ENCODE assay signal across 21 cellular contexts in the genomic region with DNA sequence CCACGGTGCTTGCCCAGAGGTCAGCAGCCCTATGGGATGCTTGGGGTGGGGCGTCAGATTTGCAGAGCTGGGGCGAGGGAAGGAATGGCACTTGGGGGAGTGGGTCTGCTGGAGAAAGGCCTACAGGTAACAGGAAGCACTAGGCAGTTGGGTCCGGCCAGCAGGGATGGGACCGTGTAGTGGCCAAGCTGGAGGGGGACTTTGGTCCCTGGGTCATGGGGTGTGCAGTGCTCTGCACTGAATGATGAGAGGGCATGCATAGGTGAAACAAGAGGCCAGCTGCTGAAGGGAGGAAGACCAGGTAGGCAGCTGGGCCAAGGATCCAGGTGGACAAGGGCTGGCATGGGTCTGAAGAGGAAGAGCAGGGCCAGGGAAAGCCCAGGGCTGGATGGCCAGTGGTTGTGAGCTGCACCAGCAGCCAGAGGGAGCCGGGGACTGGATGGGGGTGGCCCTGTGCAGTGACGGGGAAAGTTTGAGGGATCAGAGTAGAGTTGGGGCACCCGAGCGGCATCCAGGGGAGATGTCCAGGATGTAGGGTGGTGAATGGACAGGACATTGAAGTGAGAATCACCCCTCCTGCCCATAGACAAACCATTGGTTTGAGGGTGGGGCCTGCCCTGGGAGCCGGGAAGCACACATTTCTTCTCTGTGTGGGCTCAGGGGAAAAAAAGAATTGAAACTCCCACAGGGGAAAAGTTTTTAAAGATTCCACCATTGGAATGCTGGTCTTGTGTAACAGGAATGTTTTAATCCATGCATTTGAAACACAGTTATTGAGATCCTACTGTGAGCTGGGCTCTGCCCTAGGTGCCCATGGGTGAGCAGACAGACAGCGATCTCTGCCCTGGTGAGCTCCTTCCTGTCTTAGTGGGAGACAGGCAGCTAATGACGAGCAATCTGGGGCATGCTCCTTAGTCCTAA. TPM values are rescaled to one million over a fixed set of nuclear protein-coding genes. Genes with fewer than 3 reads are reported as not detected.
DNase-seq lines count a peak whose midpoint lies in the region; ATAC-seq, FAIRE-seq and TF ChIP-seq lines count a peak whose summit lies in the region.
"Had no signal": no experiment of that assay in that cellular context is flagged by ENCODE, and none has a peak within 500 bp of the region (broad histone marks: within the 10 kb centered on the region; RNA-seq: fewer than 3 reads in every experiment).

No MANE protein-coding gene starts in this region.

- H3K4me1 ChIP-seq in mammary epithelial cell (ENCODE audit: insufficient read depth, low read length) (peaks cover 16% of the 10 kb centered on the region), K562 (replicated peaks in 1 of 2; ENCODE audit: control insufficient read depth in 2 of 2, insufficient read depth in 2 of 2, low read length in 2 of 2) (peaks cover 11 to 31% of the 10 kb centered on the region in 2 experiments; a peak in 4 of 5 replicates), body of pancreas (peaks cover 45% of the 10 kb centered on the region)

- no peak for TF ChIP-seq EP300 in K562 (IDR thresholded peaks at IDR 0.05; ENCODE audit: low read length)

- no peak overlapping the region for H3K4me3 Mint-ChIP-seq in MCF 10A (ENCODE audit: unreplicated experiment)
- H3K4me3 Mint-ChIP-seq: activated CD4-positive, alpha-beta T cell treated with anti-CD3 and anti-CD28 coated beads, Interleukin-2, amount 10 ng/mL, durations not matched to agents 7 days and 5 days; activated naive CD4-positive, alpha-beta T cell treated with anti-CD3 and anti-CD28 coated beads for 36 hours; naive thymus-derived CD4-positive, alpha-beta T cell had no signal

- H3K9me3 ChIP-seq in mammary epithelial cell (replicated peaks; ENCODE audit: insufficient read depth, low read length) (no peaks in the 10 kb centered on the region), K562 (replicated peaks; ENCODE audit: control insufficient read depth, insufficient read depth, low read depth, low read length) (no peaks in the 10 kb centered on the region), body of pancreas (no peaks in the 10 kb centered on the region)
- H3K9me3 ChIP-seq: esophagus squamous epithelium, thoracic aorta had no signal

- no peak overlapping the region for H3K27ac ChIP-seq in mammary epithelial cell (ENCODE audit: insufficient read depth, low read depth, low read length)
- H3K27ac ChIP-seq in K562 (ENCODE audit: extremely low read depth, low read depth, low read length) = no peak overlapping the region
- H3K27ac ChIP-seq in body of pancreas = peak overlapping the region in 1 of 4 donors; percentile 21
- H3K27ac ChIP-seq: esophagus squamous epithelium, HL-60, thoracic aorta had no signal

- no peak for TF ChIP-seq RAD21 in K562 (CRISPR knock-in tag; conservative IDR thresholded peaks at IDR 0.05 in 1 of 2, IDR thresholded peaks at IDR 0.05 in 1 of 2)

- H3K4me3 ChIP-seq in mammary epithelial cell (replicated peaks in 1 of 3; ENCODE audit: insufficient read depth in 1 of 3, low read depth in 2 of 3, low read length in 3 of 3) (no peak overlapping the region), K562 (no peak overlapping the region), body of pancreas (no peak overlapping the region)
- H3K4me3 ChIP-seq: esophagus squamous epithelium, lung, thoracic aorta had no signal

- TF ChIP-seq POLR2A in K562 (conservative IDR thresholded peaks at IDR 0.05) (0 out of 2 replicates have a peak, but pooled peaks have one; percentile 21), body of pancreas (IDR thresholded peaks at IDR 0.05) (no peak)

- H2AFZ ChIP-seq in mammary epithelial cell (ENCODE audit: low read depth, low read length) = no peak overlapping the region
- H2AFZ ChIP-seq in K562 (ENCODE audit: low read depth, low read length) = no peak overlapping the region

- no peaks in the 10 kb centered on the region for H3K27me3 ChIP-seq in mammary epithelial cell (ENCODE audit: insufficient read depth, low read length)
- H3K27me3 ChIP-seq in K562 (ENCODE audit: control insufficient read depth in 2 of 2, insufficient read depth in 2 of 2, low read length in 2 of 2) = no peaks in the 10 kb centered on the region
- no peaks in the 10 kb centered on the region for H3K27me3 ChIP-seq in body of pancreas
- H3K27me3 ChIP-seq: esophagus squamous epithelium had no signal

- no peaks in the 10 kb centered on the region for H4K20me1 ChIP-seq in mammary epithelial cell (ENCODE audit: insufficient read depth, low read length)
- peaks cover 11% of the 10 kb centered on the region; the same call in 1 of the 2 replicates for H4K20me1 ChIP-seq in K562 (replicated peaks; ENCODE audit: control insufficient read depth, insufficient read depth, low read length)

- H3K79me2 ChIP-seq in mammary epithelial cell (ENCODE audit: insufficient read depth, low read length) (peaks cover 97% of the 10 kb centered on the region), K562 (ENCODE audit: control insufficient read depth, insufficient read depth, low read length) (peaks cover 32% of the 10 kb centered on the region)

- no peaks in the 10 kb centered on the region for H3K27me3 Mint-ChIP-seq in MCF 10A (ENCODE audit: insufficient read depth, unreplicated experiment)
- H3K27me3 Mint-ChIP-seq: activated CD4-positive, alpha-beta T cell treated with anti-CD3 and anti-CD28 coated beads, Interleukin-2, amount 10 ng/mL, durations not matched to agents 7 days and 5 days; naive thymus-derived CD4-positive, alpha-beta T cell had no signal

- CTCF ChIA-PET in MCF 10A (lab: Yijun Ruan, JAX) (interaction anchor here (0.6 to 0.7 kb wide), 3 partner anchors 22 to 1109 kb away, joined by 3 read pairs; no protein-coding TSS in a partner anchor), mammary epithelial cell (lab: Charles Lee; ENCODE audit: low non-redundant PET) (interaction anchor here (0.6 kb wide), 1 partner anchor 213 kb away, joined by 3 read pairs; no protein-coding TSS in a partner anchor), K562 (lab: Yijun Ruan, JAX; ENCODE audit: low intra/inter-chr PET ratio) (no interaction called here)

- dilution Hi-C loops in mammary epithelial cell (cut with HindIII; ENCODE audit: low sequenced_read_pairs) = no loop called here

- no peak for FAIRE-seq in K562 (lab: Jason Lieb, UNC)
- FAIRE-seq: A204.1 had no signal

- H3K9me3 Mint-ChIP-seq in MCF 10A (ENCODE audit: unreplicated experiment) = no peaks in the 10 kb centered on the region
- H3K9me3 Mint-ChIP-seq: activated CD4-positive, alpha-beta T cell treated with anti-CD3 and anti-CD28 coated beads, Interleukin-2, amount 10 ng/mL, durations not matched to agents 7 days and 5 days; activated naive CD4-positive, alpha-beta T cell treated with anti-CD3 and anti-CD28 coated beads for 36 hours; naive thymus-derived CD4-positive, alpha-beta T cell had no signal

- peaks cover 22% of the 10 kb centered on the region for H3K36me3 Mint-ChIP-seq in MCF 10A (ENCODE audit: insufficient read depth, unreplicated experiment)

- H3K4me2 ChIP-seq in mammary epithelial cell (ENCODE audit: insufficient read depth, low read depth, low read length) = no peak overlapping the region
- no peak overlapping the region for H3K4me2 ChIP-seq in K562 (ENCODE audit: insufficient read depth, low read length)

- POLR2A ChIA-PET in MCF 10A (lab: Yijun Ruan, JAX) = no interaction called here
- POLR2A ChIA-PET in K562 (lab: Yijun Ruan, JAX) = interaction anchor here (0.6 to 1.1 kb wide), 4 partner anchors 8 to 43 kb away, joined by 3 read pairs; no protein-coding TSS in a partner anchor

- peaks cover 3% of the 10 kb centered on the region for H3K36me3 ChIP-seq in mammary epithelial cell (ENCODE audit: insufficient read depth, low read length)
- no peaks in the 10 kb centered on the region for H3K36me3 ChIP-seq in K562 (ENCODE audit: control insufficient read depth, insufficient read depth, low read length)
- no peaks in the 10 kb centered on the region for H3K36me3 ChIP-seq in body of pancreas (replicated peaks in 1 of 2; ENCODE audit: insufficient read depth in 1 of 2, low read depth in 2 of 2)
- H3K36me3 ChIP-seq: thoracic aorta had no signal

- DNase-seq in MCF 10A (ENCODE audit: unreplicated experiment) = no peak
- no peak for DNase-seq in mammary epithelial cell
- DNase-seq in K562 (ENCODE audit: extremely low read depth in 1 of 4, low spot score in 3 of 4) = no peak
- peak; percentile 67 for DNase-seq in left lobe of liver (ENCODE audit: low spot score)
- no peak for DNase-seq in Ammon's horn (ENCODE audit: low spot score)
- DNase-seq in T-helper 2 cell = no peak
- no peak for DNase-seq in body of pancreas
- no peak for DNase-seq in DMS79 treated with DMSO at 0.1 percent for 48 hours (lab: John Stamatoyannopoulos, UW)
- DNase-seq: activated CD4-positive, alpha-beta T cell treated with anti-CD3 and anti-CD28 coated beads, Interleukin-2, amount 10 ng/mL, durations not matched to agents 7 days and 5 days; activated naive CD4-positive, alpha-beta T cell treated with anti-CD3 and anti-CD28 coated beads for 36 hours; activated T-cell treated with anti-CD3 and anti-CD28 coated beads, Interleukin-2, amount 50 U/mL, for 1 hour; COR-L47; esophagus squamous epithelium; HCEC 1CT; naive thymus-derived CD4-positive, alpha-beta T cell; NCI-H1930; stimulated activated CD4-positive, alpha-beta T cell treated with anti-CD3 and anti-CD28 coated beads, Interleukin-12 subunit alpha, Interleukin-12 subunit beta, amount 100 ng/mL, for 4 hours had no signal

- TF ChIP-seq CTCF in MCF 10A (IDR thresholded peaks at IDR 0.05; ENCODE audit: unreplicated experiment) (no peak), mammary epithelial cell (conservative IDR thresholded peaks at IDR 0.05 in 1 of 2, IDR thresholded peaks at IDR 0.05 in 1 of 2; ENCODE audit: extremely low read depth in 1 of 2, insufficient read depth in 1 of 2, low read depth in 1 of 2, low read length in 2 of 2) (no peak), K562 (IDR thresholded peaks at IDR 0.05 in 2 of 3, conservative IDR thresholded peaks at IDR 0.05 in 1 of 3; ENCODE audit: insufficient read depth in 2 of 3, low read depth in 1 of 3, low read length in 3 of 3) (no peak), body of pancreas (IDR thresholded peaks at IDR 0.05) (no peak)

- H3K27ac Mint-ChIP-seq in MCF 10A (ENCODE audit: low read depth, unreplicated experiment) = peak overlapping the region; percentile 61
- H3K27ac Mint-ChIP-seq: activated CD4-positive, alpha-beta T cell treated with anti-CD3 and anti-CD28 coated beads, Interleukin-2, amount 10 ng/mL, durations not matched to agents 7 days and 5 days; activated naive CD4-positive, alpha-beta T cell treated with anti-CD3 and anti-CD28 coated beads for 36 hours had no signal

- no peaks in the 10 kb centered on the region for H3K9me1 ChIP-seq in K562 (ENCODE audit: control insufficient read depth, insufficient read depth, low read length)

- H3K9ac ChIP-seq in mammary epithelial cell (ENCODE audit: insufficient read depth, low read length) (no peak overlapping the region), K562 (ENCODE audit: insufficient read depth in 1 of 2, low read depth in 2 of 2, low read length in 2 of 2) (no peak overlapping the region; a peak in 1 of 4 replicates)

- no peak for ATAC-seq in K562
- ATAC-seq in left lobe of liver = peak; percentile 84
- no peak for ATAC-seq in body of pancreas
- ATAC-seq: naive thymus-derived CD4-positive, alpha-beta T cell had no signal

- peaks cover 5% of the 10 kb centered on the region for H3K4me1 Mint-ChIP-seq in MCF 10A (ENCODE audit: insufficient read depth, unreplicated experiment)

- BruUV-seq in MCF 10A (replicated peaks; lab: Mats Ljungman, UMichigan) (no TSS peak), mammary epithelial cell (replicated peaks; lab: Mats Ljungman, UMichigan) (no TSS peak), K562 (replicated peaks; lab: Mats Ljungman, UMichigan) (no TSS peak)

- intact Hi-C loops in MCF 10A (cut with micrococcal nuclease) (no loop called here), mammary epithelial cell (cut with micrococcal nuclease) (no loop called here), K562 (cut with micrococcal nuclease) (no loop called here), body of pancreas (cut with DNase I) (no loop called here)

- 83% methylated on average over 12 of the region's 12 CpGs for WGBS in mammary epithelial cell (ENCODE audit: low coverage, missing lambda C conversion rate)
- 85% methylated on average over 8 of the region's 12 CpGs for WGBS in K562 (ENCODE audit: insufficient coverage, low coverage, missing lambda C conversion rate)
- 82 to 92% methylated on average over 10 to 12 of the region's 12 CpGs for WGBS in body of pancreas, 2 donors

- in situ Hi-C loops in mammary epithelial cell (cut with MboI; ENCODE audit: low sequenced_read_pairs in 2 of 2) (no loop called here), K562 (cut with MboI) (no loop called here)

RNA-seq across cellular contexts. Expression of a gene that starts 25.1 kb away (rescaled TPM):
- total RNA-seq in MCF 10A (2022) = 30.4 and 34.6 TPM in 2 replicates
- total RNA-seq in mammary epithelial cell = 10 to 100 TPM; 23.8 to 41.9 TPM
- 4.9 TPM for polyA plus RNA-seq in mammary epithelial cell
- 8.5 TPM for polyA minus RNA-seq in mammary epithelial cell
- 33.0 and 41.0 TPM in 2 replicates for total RNA-seq in K562 (2011; cell fraction: chromatin; rRNA removed; ENCODE audit: low replicate concordance)
- total RNA-seq in K562 (2011; cell fraction: nucleolus; rRNA removed) = 18.6 and 19.2 TPM in 2 replicates
- total RNA-seq in K562 (2011; cell fraction: nucleoplasm; rRNA removed) = 22.3 and 33.5 TPM in 2 replicates
- total RNA-seq in K562 (2014; rRNA removed) = 5.5 and 10.0 TPM in 2 replicates
- total RNA-seq in K562 (2014; rRNA removed; fragmentation: Illumina TruSeq; extraction: Trizol) = 5.1 and 5.5 TPM in 2 replicates
- 6.6 and 6.8 TPM in 2 replicates for total RNA-seq in K562 (2015; rRNA removed; fragmentation: Illumina TruSeq; extraction: Trizol)
- total RNA-seq in K562 (2021) = 19.9 and 20.4 TPM in 2 replicates
- 3.7 and 3.8 TPM in 2 replicates for polyA plus RNA-seq in K562 (2011; rRNA removed)
- 2.2 and 3.1 TPM in 2 replicates for polyA plus RNA-seq in K562 (2011; cell fraction: cytosol; rRNA removed)
- 7.1 and 11.1 TPM in 2 replicates for polyA plus RNA-seq in K562 (2011; cell fraction: nucleus; rRNA removed)
- polyA plus RNA-seq in K562 (2012) = 8.0 and 9.8 TPM in 2 replicates
- polyA plus RNA-seq in K562 (2014; fragmentation: Illumina TruSeq; extraction: Trizol) = 6.6 and 8.6 TPM in 2 replicates
- 1 to 10 TPM in 1 of 2 experiments, under 1 TPM in 1; 0.68 to 1.5 TPM for polyA plus RNA-seq in K562 (2014; fragmentation: Nextera tagmentation; extraction: Ambion mirVana)
- polyA plus RNA-seq in K562 (2014; rRNA removed) = 10.0 and 11.9 TPM in 2 replicates
- 2.4 and 3.1 TPM in 2 replicates for polyA minus RNA-seq in K562 (2011; rRNA and poly(A)+ RNA removed)
- 5.2 and 6.3 TPM in 2 replicates for polyA minus RNA-seq in K562 (2011; cell fraction: cytosol; rRNA and poly(A)+ RNA removed)
- 3.5 and 4.8 TPM in 2 replicates for polyA minus RNA-seq in K562 (2011; cell fraction: nucleus; rRNA and poly(A)+ RNA removed)
- total RNA-seq in left lobe of liver = 7.8 TPM
- total RNA-seq in body of pancreas = 10 to 100 TPM; 16.3 to 41.5 TPM
